Comparison of ENCODE assay signal across 27 cellular contexts in genomic region chr22:19319281-19319680, GRCh38.
"Had no signal": no experiment of that assay in that cellular context is flagged by ENCODE, and none has a peak within 500 bp of the region (broad histone marks: within the 10 kb centered on the region; RNA-seq: fewer than 3 reads in every experiment).

No MANE protein-coding gene starts in this region.

- FAIRE-seq: urothelium cell line had no signal

- H3K9me3 ChIP-seq: testis, thyroid gland had no signal

- DNase-seq: stimulated activated CD4-positive, alpha-beta T cell treated with anti-CD3 and anti-CD28 coated beads, Interleukin-2, amount 100 ng/mL, for 48 hours; stimulated activated CD4-positive, alpha-beta T cell treated with anti-CD3 and anti-CD28 coated beads, Interleukin-4, amount 100 ng/mL, for 1 hour; stimulated activated CD4-positive, alpha-beta T cell treated with anti-CD3 and anti-CD28 coated beads, Interleukin-4, amount 100 ng/mL, for 24 hours; stimulated activated CD4-positive, alpha-beta T cell treated with anti-CD3 and anti-CD28 coated beads, Interleukin-4, amount 100 ng/mL, for 4 hours; stimulated activated CD8-positive, alpha-beta memory T cell treated with anti-CD3 and anti-CD28 coated beads, Interleukin-4, amount 100 ng/mL, for 48 hours; stimulated activated naive B cell treated with anti-CD40 and anti-IgM and Interleukin-4, amounts not matched to agents 10 μg/mL and 1 μg/mL and 100 μg/mL, for 72 hours; stimulated activated naive CD4-positive, alpha-beta T cell; stimulated activated naive CD4-positive, alpha-beta T cell treated with Interleukin-2 at 50 U/mL for 16 hours; stimulated activated naive CD8-positive, alpha-beta T cell treated with anti-CD3 and anti-CD28 coated beads, Interleukin-15, amount 100 ng/mL, for 72 hours; stimulated activated naive CD8-positive, alpha-beta T cell treated with anti-CD3 and anti-CD28 coated beads, Interleukin-15, Interleukin-2, amounts not matched to agents 100 U/mL and 50 U/mL, for 24 hours; stomach; substantia nigra; testis; thyroid gland; tibial artery; transverse colon; trophoblast cell; upper lobe of left lung; upper lobe of right lung; uterus had no signal

- H3K4me3 ChIP-seq: stomach, suprapubic skin, testis, thoracic aorta, thyroid gland, tibial artery, tibial nerve, transverse colon, upper lobe of left lung, upper lobe of right lung, uterus, vagina had no signal

- H3K4me1 ChIP-seq: stomach, suprapubic skin, testis, thyroid gland, tibial artery, tibial nerve, transverse colon, upper lobe of left lung, upper lobe of right lung, uterus, vagina had no signal

- H3K36me3 ChIP-seq: stomach, suprapubic skin, thoracic aorta, thyroid gland, tibial artery, transverse colon, upper lobe of left lung, upper lobe of right lung, uterus, vagina had no signal

- H3K27ac ChIP-seq: stomach, suprapubic skin, testis, thoracic aorta, thyroid gland, tibial artery, tibial nerve, transverse colon, upper lobe of left lung, upper lobe of right lung, uterus, vagina had no signal

- ATAC-seq: stimulated activated effector memory CD8-positive, alpha-beta T cell treated with anti-CD3 and anti-CD28 coated beads, Interleukin-12 subunit alpha, Interleukin-12 subunit beta, amount 100 ng/mL, for 72 hours; stimulated activated memory B cell treated with anti-CD40 and anti-IgM and Interleukin-4, amounts not matched to agents 10 μg/mL and 1 μg/mL and 100 μg/mL, for 72 hours; stimulated activated naive B cell treated with anti-CD40 and anti-IgM and Interleukin-4, amounts not matched to agents 10 μg/mL and 1 μg/mL and 100 μg/mL, for 72 hours; stimulated activated naive CD8-positive, alpha-beta T cell treated with anti-CD3 and anti-CD28 coated beads, Interleukin-15, amount 100 ng/mL, for 72 hours; stimulated activated naive CD8-positive, alpha-beta T cell treated with anti-CD3 and anti-CD28 coated beads, Interleukin-15, Interleukin-2, amounts not matched to agents 100 U/mL and 50 U/mL, for 24 hours; upper lobe of right lung had no signal

- H3K27me3 ChIP-seq: stomach, suprapubic skin, testis, thyroid gland, tibial artery, tibial nerve, transverse colon, upper lobe of left lung, upper lobe of right lung, uterus, vagina had no signal
